ENCODE assay signal across 8 cellular contexts in genomic region chr12:125683748-125684381, GRCh38.
DNase-seq lines count a peak whose midpoint lies in the region; ATAC-seq, FAIRE-seq and TF ChIP-seq lines count a peak whose summit lies in the region.

No MANE protein-coding gene starts in this region.

- H4K8ac ChIP-seq in H1 (ENCODE audit: extremely low read depth, insufficient read depth, low read length) = no peak overlapping the region; the same call in 1 of the 2 replicates

- H3K18ac ChIP-seq in H1 (ENCODE audit: extremely low read depth, low read length) = no peak overlapping the region

- POLR2A ChIA-PET in H1 (lab: Charles Lee; ENCODE audit: partially characterized antibody) = interaction anchor here (0.9 kb wide), 1 partner anchor 9 kb away, joined by 3 read pairs; no protein-coding TSS in a partner anchor

- no peaks in the 10 kb centered on the region; a peak in 1 of 7 replicates for H3K4me1 ChIP-seq in H1 (replicated peaks in 1 of 4; ENCODE audit: control insufficient read depth in 3 of 4, insufficient read depth in 4 of 4, low read length in 3 of 4)
- H3K4me1 ChIP-seq in GM23248 (ENCODE audit: insufficient read depth) = no peaks in the 10 kb centered on the region

- H3K27me3 ChIP-seq in H1 (replicated peaks in 1 of 4; ENCODE audit: control insufficient read depth in 3 of 4, extremely low read depth in 1 of 4, insufficient read depth in 3 of 4, low read length in 3 of 4) = peaks cover 0 to 3% (median 0%) of the 10 kb centered on the region in 4 experiments; a peak in 2 of 7 replicates
- no peaks in the 10 kb centered on the region for H3K27me3 ChIP-seq in GM23248 (replicated peaks; ENCODE audit: insufficient read depth)

- H3K9me3 ChIP-seq in H1 (ENCODE audit: insufficient read depth in 2 of 2, low read depth in 1 of 2, low read length in 1 of 2) (no peaks in the 10 kb centered on the region), GM23248 (ENCODE audit: low read depth) (no peaks in the 10 kb centered on the region)

- no peaks in the 10 kb centered on the region for H3K9me2 ChIP-seq in GM23248 (ENCODE audit: insufficient read depth)

- peak; percentile 86 for ATAC-seq in GM19438 (IDR thresholded peaks at IDR 0.05; ENCODE audit: low read depth, unreplicated experiment)

- no peak overlapping the region for H2BK15ac ChIP-seq in H1 (ENCODE audit: low read length)

- no peak overlapping the region for H4K91ac ChIP-seq in H1 (replicated peaks; ENCODE audit: insufficient read length, low read length)

- H2BK20ac ChIP-seq in H1 (ENCODE audit: low read length) = no peak overlapping the region

- no peak overlapping the region for H3K4me3 ChIP-seq in GM12865 (ENCODE audit: low read depth, low read length)
- H3K4me3 ChIP-seq in Jurkat, Clone E6-1 (ENCODE audit: low read length) = no peak overlapping the region
- no peak overlapping the region for H3K4me3 ChIP-seq in H1 (ENCODE audit: extremely low read depth in 1 of 4, insufficient read depth in 2 of 4, low read depth in 3 of 4, low read length in 4 of 4)
- no peak overlapping the region for H3K4me3 ChIP-seq in foreskin fibroblast (ENCODE audit: low read depth in 1 of 2, low read length in 2 of 2)
- H3K4me3 ChIP-seq in GM23248 = no peak overlapping the region

- TF ChIP-seq RAD21 in H1 (IDR thresholded peaks at IDR 0.05 in 1 of 2, conservative IDR thresholded peaks at IDR 0.05 in 1 of 2; ENCODE audit: low read depth in 2 of 2, low read length in 2 of 2) = peak; percentile 84 to 89

- CTCF ChIA-PET in H1 (lab: Charles Lee; ENCODE audit: partially characterized antibody) = interaction anchor here (0.6 to 3.2 kb wide), 41 partner anchors 8 to 1513 kb away, joined by 3 to 22 read pairs (median 4); no protein-coding TSS in a partner anchor

- H3K23ac ChIP-seq in H1 (ENCODE audit: insufficient read length) = no peak overlapping the region

- no peaks in the 10 kb centered on the region; the same call in 1 of the 2 replicates for H3K23me2 ChIP-seq in H1 (ENCODE audit: low read depth, low read length)

- DNase-seq in GM12865 (ENCODE audit: low read depth) (peak; percentile 64), H1 (ENCODE audit: low read depth in 1 of 2, low spot score in 2 of 2) (peak; percentile 57 to 99), foreskin fibroblast (no peak), GM23248 (no peak), posterior vena cava (ENCODE audit: low spot score) (no peak)
- peak; percentile 12 for DNase-seq in Jurkat, Clone E6-1 (ENCODE audit: low read depth, low spot score)
- peak; percentile 33 to 62 for DNase-seq in stimulated activated CD4-positive, alpha-beta T cell treated with anti-CD3 and anti-CD28 coated beads, Interleukin-4, amount 100 ng/mL, for 48 hours (ENCODE audit: low read depth in 2 of 2)

- no peak overlapping the region for H3K4ac ChIP-seq in H1 (replicated peaks; ENCODE audit: insufficient read length, low read depth, low read length)

- no peaks in the 10 kb centered on the region for H3K36me3 ChIP-seq in H1 (ENCODE audit: control insufficient read depth in 2 of 4, insufficient read depth in 4 of 4, low read length in 3 of 4)
- H3K36me3 ChIP-seq in GM23248 (ENCODE audit: low read depth) = no peaks in the 10 kb centered on the region

- no peak overlapping the region for H3K4me2 ChIP-seq in H1 (ENCODE audit: insufficient read depth in 1 of 2, low read depth in 2 of 2, low read length in 2 of 2)
- no peak overlapping the region for H3K4me2 ChIP-seq in GM23248 (ENCODE audit: unreplicated experiment)

- H3K14ac ChIP-seq in H1 (ENCODE audit: insufficient read length) = no peak overlapping the region

- in situ Hi-C loops in GM23248 (cut with MboI) = no loop called here

- H3K27ac ChIP-seq in H1 (ENCODE audit: low read depth, low read length) (no peak overlapping the region), GM23248 (no peak overlapping the region)

- 13% methylated on average over 29 of the region's 30 CpGs; no CpG with 5 or more reads in 1 of the 2 experiments for WGBS in H1 (ENCODE audit: extremely low coverage in 1 of 2, insufficient coverage in 1 of 2, insufficient read length in 1 of 2, insufficient replicate concordance in 2 of 2, low coverage in 1 of 2, low lambda C conversion rate in 2 of 2, missing lambda C conversion rate in 1 of 2), 2 experiments
- 13 to 19% methylated on average over 23 to 30 of the region's 30 CpGs for WGBS in GM23248 (ENCODE audit: low coverage in 1 of 2, low lambda C conversion rate in 2 of 2, missing lambda C conversion rate in 2 of 2), 2 experiments

- no peak for TF ChIP-seq POLR2A in H1 (IDR thresholded peaks at IDR 0.05; ENCODE audit: control extremely low read depth in 1 of 2, low read depth in 2 of 2, low read length in 2 of 2)

- TF ChIP-seq EP300 in H1 (IDR thresholded peaks at IDR 0.05; ENCODE audit: borderline replicate concordance in 1 of 2, low read depth in 2 of 2, low read length in 2 of 2) = no peak; a peak in 1 of 3 replicates

- no peaks in the 10 kb centered on the region for H3K79me1 ChIP-seq in H1 (ENCODE audit: low read depth, low read length)

- peak; percentile 7 for FAIRE-seq in H1 (lab: Jason Lieb, UNC)

- H3K79me2 ChIP-seq in H1 (ENCODE audit: control insufficient read depth in 1 of 2, insufficient read depth in 2 of 2, low read length in 2 of 2) = no peaks in the 10 kb centered on the region
- no peaks in the 10 kb centered on the region for H3K79me2 ChIP-seq in GM23248 (ENCODE audit: insufficient read depth)

- H3K9ac ChIP-seq in H1 (replicated peaks in 1 of 4; ENCODE audit: extremely low read depth in 1 of 4, low read depth in 3 of 4, low read length in 3 of 4) (no peak overlapping the region), GM23248 (no peak overlapping the region)

- H4K20me1 ChIP-seq in H1 (replicated peaks in 1 of 2; ENCODE audit: control insufficient read depth in 1 of 2, insufficient read depth in 2 of 2, low read length in 2 of 2) (peaks cover 0 to 2% of the 10 kb centered on the region in 2 experiments), GM23248 (ENCODE audit: insufficient read depth) (no peaks in the 10 kb centered on the region)

- H4K5ac ChIP-seq in H1 (ENCODE audit: insufficient read length, low read depth, low read length) = no peak overlapping the region

- intact Hi-C loops in posterior vena cava (cut with DNase I) = no loop called here

- H2AK5ac ChIP-seq in H1 (ENCODE audit: low read depth, low read length) = no peak overlapping the region

- TF ChIP-seq CTCF in GM12865 (IDR thresholded peaks at IDR 0.05; ENCODE audit: insufficient read depth, low read depth, low read length, missing control alignments) (peak; percentile 78), H1 (IDR thresholded peaks at IDR 0.05; ENCODE audit: control extremely low read depth in 1 of 3, insufficient read depth in 1 of 3, low read depth in 1 of 3, low read length in 3 of 3) (peak; percentile 97 to 100 (median 98)), foreskin fibroblast (IDR thresholded peaks at IDR 0.05; ENCODE audit: low read depth, low read length) (no peak)

- no peak overlapping the region for H2BK120ac ChIP-seq in H1 (replicated peaks; ENCODE audit: low read depth, low read length)

- no peak overlapping the region for H3K56ac ChIP-seq in H1 (replicated peaks; ENCODE audit: insufficient read length, low read depth, low read length)

- no peak overlapping the region for H2AFZ ChIP-seq in H1 (ENCODE audit: low read length)
- no peak overlapping the region for H2AFZ ChIP-seq in GM23248

- no peak overlapping the region for H2BK12ac ChIP-seq in H1 (ENCODE audit: low read depth, low read length)

- H3F3A ChIP-seq in GM23248 (ENCODE audit: insufficient read depth) = no peaks in the 10 kb centered on the region

- no peak overlapping the region for H2BK5ac ChIP-seq in H1 (ENCODE audit: low read depth, low read length)

TF ChIP-seq in H1, 55 proteins besides CTCF, POLR2A, EP300 and RAD21 (continues in another document):
- TF ChIP-seq RFX5 (IDR thresholded peaks at IDR 0.05; ENCODE audit: borderline replicate concordance, low read depth, low read length) (no peak), FOSL1 (IDR thresholded peaks at IDR 0.05; ENCODE audit: insufficient read depth, low read depth, low read length) (no peak), MAFK (IDR thresholded peaks at IDR 0.05; ENCODE audit: low read depth, low read length) (no peak; the same call in 1 of the 2 replicates), SP4 (IDR thresholded peaks at IDR 0.05; ENCODE audit: low read length) (no peak), HDAC2 (IDR thresholded peaks at IDR 0.05; ENCODE audit: borderline replicate concordance in 1 of 2, low read depth in 2 of 2, low read length in 2 of 2) (no peak; a peak in 1 of 4 replicates), ASH2L (IDR thresholded peaks at IDR 0.05; ENCODE audit: low read length) (no peak), KDM4A (IDR thresholded peaks at IDR 0.05; ENCODE audit: low read depth, low read length, severe bottlenecking) (no peak), YY1 (IDR thresholded peaks at IDR 0.05; ENCODE audit: low read depth, low read length) (peak; percentile 78; the same call in 1 of the 2 replicates), ATF3 (IDR thresholded peaks at IDR 0.05; ENCODE audit: insufficient read depth, low read depth, low read length) (peak; percentile 53; the same call in 1 of the 2 replicates), JUND (IDR thresholded peaks at IDR 0.05; ENCODE audit: low read length) (peak; percentile 42; the same call in 1 of the 2 replicates), CHD2 (IDR thresholded peaks at IDR 0.05; ENCODE audit: low read length) (no peak)

Comparison
In these comparisons a context has a peak if more than half of its experiments do, and no peak if none do; other contexts are left out.
1. DNase-seq: peak in GM12865 (single experiment), Jurkat, Clone E6-1 (single experiment), H1 (2 of 2) and stimulated activated CD4-positive, alpha-beta T cell treated with anti-CD3 and anti-CD28 coated beads, Interleukin-4, amount 100 ng/mL, for 48 hours (2 of 2); none in foreskin fibroblast (0 of 2), GM23248 (single experiment) and posterior vena cava (single experiment).